1 cellular context compared by ENCODE assay signal in the genomic region with DNA sequence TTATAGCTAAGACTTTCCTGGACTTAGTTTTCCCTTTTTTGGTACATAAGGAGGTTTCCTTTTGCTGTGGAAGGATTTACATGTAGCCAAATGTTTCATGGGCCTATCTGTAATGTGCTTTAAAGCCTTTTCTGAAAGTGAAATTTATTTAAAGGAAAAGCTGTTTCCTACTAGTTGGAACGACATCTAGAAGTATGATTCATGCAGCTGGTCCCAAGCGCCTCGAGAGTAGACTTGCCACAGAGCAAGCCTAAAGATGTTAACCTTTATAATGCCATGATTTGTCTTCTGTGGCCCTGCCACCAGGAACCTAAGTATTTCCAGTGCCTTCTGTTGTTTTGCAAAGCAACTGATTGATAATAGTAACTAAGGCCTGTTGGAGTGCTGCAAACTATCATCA.
TF ChIP-seq lines count a peak whose summit lies in the region.

No MANE protein-coding gene starts in this region.

TF ChIP-seq in endothelial cell of umbilical vein, 7 proteins besides CTCF, POLR2A, EP300 and RAD21 (continued from another document):
- TF ChIP-seq GATA2 (IDR thresholded peaks at IDR 0.05; ENCODE audit: insufficient read depth, insufficient read length, low read depth, low read length) (no peak), JUN (IDR thresholded peaks at IDR 0.05; ENCODE audit: borderline replicate concordance, insufficient read depth, insufficient read length, low read depth) (no peak), MYC (IDR thresholded peaks at IDR 0.05; ENCODE audit: low read depth, low read length) (no peak), FOS (IDR thresholded peaks at IDR 0.05; ENCODE audit: borderline replicate concordance, insufficient read depth, low read length) (no peak)
TF ChIP-seq in endothelial cell of umbilical vein: peak in this region for 0.
